ENCODE assay signal across 8 cellular contexts in genomic region chrX:81202413-81202794, GRCh38. TPM values are rescaled to one million over a fixed set of nuclear protein-coding genes. Genes with fewer than 3 reads are reported as not detected.
DNase-seq lines count a peak whose midpoint lies in the region; ATAC-seq and TF ChIP-seq lines count a peak whose summit lies in the region.

No MANE protein-coding gene starts in this region.

- H3K36me3 ChIP-seq in adrenal gland (replicated peaks in 1 of 2) = no peaks in the 10 kb centered on the region

- H3K9me3 Mint-ChIP-seq in stimulated activated memory B cell treated with anti-CD40 and anti-IgM and Interleukin-4, amounts not matched to agents 10 μg/mL and 1 μg/mL and 100 μg/mL, for 72 hours = no peaks in the 10 kb centered on the region

- H3K36me3 Mint-ChIP-seq in stimulated activated memory B cell treated with anti-CD40 and anti-IgM and Interleukin-4, amounts not matched to agents 10 μg/mL and 1 μg/mL and 100 μg/mL, for 72 hours = peaks cover 22% of the 10 kb centered on the region

- no peaks in the 10 kb centered on the region for H3K27me3 Mint-ChIP-seq in stimulated activated memory B cell treated with anti-CD40 and anti-IgM and Interleukin-4, amounts not matched to agents 10 μg/mL and 1 μg/mL and 100 μg/mL, for 72 hours

- H3K9me3 ChIP-seq in adrenal gland (replicated peaks in 1 of 3) = no peaks in the 10 kb centered on the region

- peak overlapping the region; percentile 96 for H3K4me3 Mint-ChIP-seq in stimulated activated memory B cell treated with anti-CD40 and anti-IgM and Interleukin-4, amounts not matched to agents 10 μg/mL and 1 μg/mL and 100 μg/mL, for 72 hours

- 0 to 43% (median 12%) methylated on average over 8 of the region's 8 CpGs for WGBS in adrenal gland, 4 donors

- no peaks in the 10 kb centered on the region for H3K27me3 ChIP-seq in adrenal gland

- H3K27ac Mint-ChIP-seq in stimulated activated memory B cell treated with anti-CD40 and anti-IgM and Interleukin-4, amounts not matched to agents 10 μg/mL and 1 μg/mL and 100 μg/mL, for 72 hours = peak overlapping the region; percentile 97

- intact Hi-C loops in adrenal gland (cut with DNase I) = no loop called here

- TF ChIP-seq CTCF in adrenal gland (IDR thresholded peaks at IDR 0.05) = no peak

- no peak for TF ChIP-seq POLR2A in adrenal gland (IDR thresholded peaks at IDR 0.05)

- ATAC-seq in HG02885 (IDR thresholded peaks at IDR 0.05; ENCODE audit: poor library complexity, unreplicated experiment) (peak; percentile 24), GM21825 (IDR thresholded peaks at IDR 0.05; ENCODE audit: unreplicated experiment) (no peak), GM18861 (IDR thresholded peaks at IDR 0.05; ENCODE audit: unreplicated experiment) (no peak), HG03159 (IDR thresholded peaks at IDR 0.05; ENCODE audit: unreplicated experiment) (no peak)
- ATAC-seq in stimulated activated memory B cell treated with anti-CD40 and anti-IgM and Interleukin-4, amounts not matched to agents 10 μg/mL and 1 μg/mL and 100 μg/mL, for 72 hours = peak; percentile 11

- H3K27ac ChIP-seq in adrenal gland = peak overlapping the region in 4 of 5 donors; percentile 65 to 86 (median 76)

- DNase-seq in AG08395 (ENCODE audit: low spot score) = peak; percentile 4
- no peak for DNase-seq in adrenal gland

- H3K4me3 ChIP-seq in adrenal gland (peak overlapping the region; percentile 14 to 64 (median 48)), iPS-11a (ENCODE audit: low read depth, low read length) (peak overlapping the region; percentile 81)

- H3K4me1 Mint-ChIP-seq in stimulated activated memory B cell treated with anti-CD40 and anti-IgM and Interleukin-4, amounts not matched to agents 10 μg/mL and 1 μg/mL and 100 μg/mL, for 72 hours = peaks cover 46% of the 10 kb centered on the region

- H3K4me1 ChIP-seq in adrenal gland (replicated peaks in 1 of 2) = peaks cover 5 to 7% of the 10 kb centered on the region in 2 donors

RNA-seq across cellular contexts. Expression of gene SH3BGRL, which starts 0.5 kb away (rescaled TPM):
- total RNA-seq in adrenal gland = 100 to 1,000 TPM; 123 to 201 (median 153) TPM
- polyA plus RNA-seq in adrenal gland = 100 to 1,000 TPM in 1 of 3 donors, 10 to 100 TPM in 2; 59.5 to 191 (median 89.6) TPM

RNA-seq across cellular contexts. Expression of gene HMGN5, which starts 0.7 kb away (rescaled TPM):
- 10 to 100 TPM in 1 of 8 donors, 1 to 10 TPM in 6, under 1 TPM in 1; 0.42 to 11.3 (median 4.8) TPM for total RNA-seq in adrenal gland
- 10 to 100 TPM; 25.7 to 73.7 (median 33.9) TPM for polyA plus RNA-seq in adrenal gland

Comparison
In these comparisons a context has a peak if more than half of its experiments do, and no peak if none do; other contexts are left out.
1. ATAC-seq: peak in HG02885 (single experiment) and stimulated activated memory B cell treated with anti-CD40 and anti-IgM and Interleukin-4, amounts not matched to agents 10 μg/mL and 1 μg/mL and 100 μg/mL, for 72 hours (single experiment); none in GM21825 (single experiment), GM18861 (single experiment) and HG03159 (single experiment).